Comparison of ENCODE assay signal across 8 cellular contexts in genomic region chr20:44646023-44646640, GRCh38. TPM values are rescaled to one million over a fixed set of nuclear protein-coding genes. Genes with fewer than 3 reads are reported as not detected.
A peak's percentile ranks its signal among the peaks of the same experiment; 100 is the strongest.
DNase-seq lines count a peak whose midpoint lies in the region; ATAC-seq and TF ChIP-seq lines count a peak whose summit lies in the region.

No MANE protein-coding gene starts in this region.

- no peaks in the 10 kb centered on the region for H3K27me3 ChIP-seq in left ventricle myocardium inferior (ENCODE audit: low read depth)
- H3K27me3 ChIP-seq in right cardiac atrium (ENCODE audit: control insufficient read depth, insufficient read depth) = no peaks in the 10 kb centered on the region

- no peak for DNase-seq in left ventricle myocardium inferior
- DNase-seq in right cardiac atrium = no peak
- peak; percentile 85 for DNase-seq in LHCN-M2 (ENCODE audit: low read depth)
- DNase-seq in activated CD8-positive, alpha-beta T cell treated with anti-CD3 and anti-CD28 coated beads for 36 hours = peak; percentile 41
- peak; percentile 49 for DNase-seq in natural killer cell treated with Interleukin-12 subunit alpha and Interleukin-12 subunit beta and Interleukin-15 and Interleukin-18, amount 100 ng/mL, for 72 hours (ENCODE audit: low spot score)
- DNase-seq in RKO (ENCODE audit: low spot score) = no peak
- DNase-seq in midbrain (lab: John Stamatoyannopoulos, UW) = no peak

- H3K36me3 Mint-ChIP-seq in activated CD8-positive, alpha-beta T cell treated with anti-CD3 and anti-CD28 coated beads for 36 hours (ENCODE audit: low read depth) = peaks cover 3% of the 10 kb centered on the region
- H3K36me3 Mint-ChIP-seq in natural killer cell treated with Interleukin-12 subunit alpha and Interleukin-12 subunit beta and Interleukin-15 and Interleukin-18, amount 100 ng/mL, for 72 hours = no peaks in the 10 kb centered on the region

- no peak overlapping the region for H3K4me3 ChIP-seq in left ventricle myocardium inferior
- H3K4me3 ChIP-seq in right cardiac atrium (ENCODE audit: low read length) = no peak overlapping the region

- H3K4me1 ChIP-seq in left ventricle myocardium inferior (peaks cover 97% of the 10 kb centered on the region), right cardiac atrium (ENCODE audit: control insufficient read depth, insufficient read depth, low read length) (peaks cover 29% of the 10 kb centered on the region)

- H3K4me1 Mint-ChIP-seq in activated CD8-positive, alpha-beta T cell treated with anti-CD3 and anti-CD28 coated beads for 36 hours (ENCODE audit: low read depth) = peaks cover 74% of the 10 kb centered on the region
- H3K4me1 Mint-ChIP-seq in natural killer cell treated with Interleukin-12 subunit alpha and Interleukin-12 subunit beta and Interleukin-15 and Interleukin-18, amount 100 ng/mL, for 72 hours (ENCODE audit: low read depth in 2 of 2) = peaks cover 71 to 74% of the 10 kb centered on the region in 2 donors

- POLR2A ChIA-PET in activated CD8-positive, alpha-beta T cell treated with anti-CD3 and anti-CD28 coated beads for 36 hours (lab: Charles Lee) = interaction anchor here (0.9 to 1.7 kb wide), 4 partner anchors 13 to 39 kb away, joined by 3 to 4 read pairs (median 3); no protein-coding TSS in a partner anchor

- no peak for TF ChIP-seq CTCF in left ventricle myocardium inferior (IDR thresholded peaks at IDR 0.05; ENCODE audit: borderline replicate concordance)
- TF ChIP-seq CTCF in activated CD8-positive, alpha-beta T cell treated with anti-CD3 and anti-CD28 coated beads for 36 hours (IDR thresholded peaks at IDR 0.05) = no peak

- CTCF ChIA-PET in activated CD8-positive, alpha-beta T cell treated with anti-CD3 and anti-CD28 coated beads for 36 hours (lab: Charles Lee) = interaction anchor here (0.9 to 2.0 kb wide), 4 partner anchors 22 to 262 kb away, joined by 3 to 9 read pairs (median 4); no protein-coding TSS in a partner anchor

- no peaks in the 10 kb centered on the region for H3K9me3 ChIP-seq in left ventricle myocardium inferior (replicated peaks)
- no peaks in the 10 kb centered on the region for H3K9me3 ChIP-seq in right cardiac atrium (ENCODE audit: control insufficient read depth, low read length)

- intact Hi-C loops in left ventricle myocardium inferior (cut with micrococcal nuclease) = no loop called here
- intact Hi-C loops in right cardiac atrium (cut with DNase I) = no loop called here
- intact Hi-C loops in activated CD8-positive, alpha-beta T cell treated with anti-CD3 and anti-CD28 coated beads for 36 hours (cut with micrococcal nuclease) = no loop called here

- no peak for ATAC-seq in right cardiac atrium
- peak; percentile 19 for ATAC-seq in activated CD8-positive, alpha-beta T cell treated with anti-CD3 and anti-CD28 coated beads for 36 hours
- peak in 1 of 2 donors; percentile 54 for ATAC-seq in natural killer cell treated with Interleukin-12 subunit alpha and Interleukin-12 subunit beta and Interleukin-15 and Interleukin-18, amount 100 ng/mL, for 72 hours
- no peak for ATAC-seq in GM18873 (IDR thresholded peaks at IDR 0.05; ENCODE audit: low FRiP score, unreplicated experiment)

- no peaks in the 10 kb centered on the region for H3K36me3 ChIP-seq in left ventricle myocardium inferior

- H3K27ac ChIP-seq in left ventricle myocardium inferior (replicated peaks) (peak overlapping the region; percentile 66), right cardiac atrium (ENCODE audit: low read length) (no peak overlapping the region)

- H3K4me3 Mint-ChIP-seq in activated CD8-positive, alpha-beta T cell treated with anti-CD3 and anti-CD28 coated beads for 36 hours = peak overlapping the region; percentile 35
- H3K4me3 Mint-ChIP-seq in natural killer cell treated with Interleukin-12 subunit alpha and Interleukin-12 subunit beta and Interleukin-15 and Interleukin-18, amount 100 ng/mL, for 72 hours = peak overlapping the region; percentile 82

- H3K27me3 Mint-ChIP-seq in activated CD8-positive, alpha-beta T cell treated with anti-CD3 and anti-CD28 coated beads for 36 hours = no peaks in the 10 kb centered on the region
- H3K27me3 Mint-ChIP-seq in natural killer cell treated with Interleukin-12 subunit alpha and Interleukin-12 subunit beta and Interleukin-15 and Interleukin-18, amount 100 ng/mL, for 72 hours = no peaks in the 10 kb centered on the region

- 49% methylated on average over 4 of the region's 4 CpGs for WGBS in right cardiac atrium

- H3K27ac Mint-ChIP-seq in activated CD8-positive, alpha-beta T cell treated with anti-CD3 and anti-CD28 coated beads for 36 hours = peak overlapping the region; percentile 90
- peak overlapping the region; percentile 76 to 90 for H3K27ac Mint-ChIP-seq in natural killer cell treated with Interleukin-12 subunit alpha and Interleukin-12 subunit beta and Interleukin-15 and Interleukin-18, amount 100 ng/mL, for 72 hours

- H3K9me3 Mint-ChIP-seq in activated CD8-positive, alpha-beta T cell treated with anti-CD3 and anti-CD28 coated beads for 36 hours = no peaks in the 10 kb centered on the region
- H3K9me3 Mint-ChIP-seq in natural killer cell treated with Interleukin-12 subunit alpha and Interleukin-12 subunit beta and Interleukin-15 and Interleukin-18, amount 100 ng/mL, for 72 hours = no peaks in the 10 kb centered on the region

RNA-seq across cellular contexts. Expression of gene ADA, which starts 5.4 kb away (rescaled TPM):
- total RNA-seq in left ventricle myocardium inferior = 6.7 TPM
- total RNA-seq in right cardiac atrium = 10 to 100 TPM; 11.6 to 22.8 (median 12.4) TPM
- 12.4 TPM for polyA plus RNA-seq in right cardiac atrium
- total RNA-seq in LHCN-M2 (2014; rRNA removed) = 4.1 and 4.2 TPM in 2 replicates
- polyA plus RNA-seq in LHCN-M2 (2012) = 7.6 TPM
- 10 to 100 TPM; 32.8 to 36.7 TPM for total RNA-seq in activated CD8-positive, alpha-beta T cell treated with anti-CD3 and anti-CD28 coated beads for 36 hours
- total RNA-seq in natural killer cell treated with Interleukin-12 subunit alpha and Interleukin-12 subunit beta and Interleukin-15 and Interleukin-18, amount 100 ng/mL, for 72 hours = 10 to 100 TPM; 31.9 to 42.7 TPM

Comparison
In these comparisons a context has a peak if more than half of its experiments do, and no peak if none do; other contexts are left out.
1. DNase-seq: peak in LHCN-M2 (single experiment), activated CD8-positive, alpha-beta T cell treated with anti-CD3 and anti-CD28 coated beads for 36 hours (single experiment) and natural killer cell treated with Interleukin-12 subunit alpha and Interleukin-12 subunit beta and Interleukin-15 and Interleukin-18, amount 100 ng/mL, for 72 hours (single experiment); none in left ventricle myocardium inferior (single experiment), right cardiac atrium (0 of 3), RKO (single experiment) and midbrain (single experiment).